9 cellular contexts compared by ENCODE assay signal in genomic region chr17:77429735-77429984, GRCh38.
DNase-seq lines count a peak whose midpoint lies in the region; ATAC-seq and TF ChIP-seq lines count a peak whose summit lies in the region.
"Had no signal": no experiment of that assay in that cellular context is flagged by ENCODE, and none has a peak within 500 bp of the region (broad histone marks: within the 10 kb centered on the region; RNA-seq: fewer than 3 reads in every experiment).

No MANE protein-coding gene starts in this region.

- H3K36me3 ChIP-seq in WERI-Rb-1 (peaks cover 37% of the 10 kb centered on the region), smooth muscle cell (ENCODE audit: low read depth) (no peaks in the 10 kb centered on the region)

- H3K23ac ChIP-seq in H9 (ENCODE audit: insufficient read length, low read depth, low read length), result no peak overlapping the region

- H3K14ac ChIP-seq in H9 (ENCODE audit: insufficient read depth, low read length), result no peak overlapping the region

- no peak overlapping the region for H2AK5ac ChIP-seq in H9 (ENCODE audit: insufficient read length, low read length)

- no peak overlapping the region for H3K18ac ChIP-seq in H9 (ENCODE audit: insufficient read length, low read depth, low read length)

- H2AFZ ChIP-seq in H9 (ENCODE audit: low read length) (no peak overlapping the region), smooth muscle cell (ENCODE audit: low read depth) (no peak overlapping the region)

- H3K9ac ChIP-seq in H9 (ENCODE audit: extremely low read depth, insufficient read length, low read length) (no peak overlapping the region), smooth muscle cell (ENCODE audit: low read depth) (no peak overlapping the region)

- H3K56ac ChIP-seq in H9 (ENCODE audit: insufficient read length, low read depth, low read length), result no peak overlapping the region

- no peak overlapping the region for H3K27ac ChIP-seq in H9 (ENCODE audit: insufficient read length, low read depth, low read length)
- H3K27ac ChIP-seq in WERI-Rb-1, result peak overlapping the region; percentile 53
- H3K27ac ChIP-seq in smooth muscle cell (ENCODE audit: low read depth), result peak overlapping the region; percentile 37

- ATAC-seq in HG03342 (IDR thresholded peaks at IDR 0.05; ENCODE audit: unreplicated experiment) (no peak), HG02623 (IDR thresholded peaks at IDR 0.05; ENCODE audit: unreplicated experiment) (no peak)

- no CpG with 5 or more reads among the region's 5 CpGs for WGBS in H9 (ENCODE audit: extremely low coverage, insufficient read length, low lambda C conversion rate)
- WGBS in smooth muscle cell (ENCODE audit: low lambda C conversion rate), result 44% methylated on average over 5 of the region's 5 CpGs

- H3K4me1 ChIP-seq in H9 (ENCODE audit: insufficient read depth, low read length), result peaks cover 10% of the 10 kb centered on the region; the same call in 1 of the 2 replicates
- H3K4me1 ChIP-seq in smooth muscle cell (ENCODE audit: low read depth), result peaks cover 42% of the 10 kb centered on the region

- H3K23me2 ChIP-seq in H9 (ENCODE audit: insufficient read length, low read depth, low read length, poor library complexity, severe bottlenecking), result no peaks in the 10 kb centered on the region

- H2BK15ac ChIP-seq in H9 (ENCODE audit: low read depth, low read length), result no peak overlapping the region

- no peak overlapping the region for H3K4me2 ChIP-seq in H9 (ENCODE audit: insufficient read depth, insufficient read length, low read length)
- peak overlapping the region; percentile 35 for H3K4me2 ChIP-seq in smooth muscle cell

- H4K5ac ChIP-seq in H9 (ENCODE audit: insufficient read length, low read depth, low read length), result no peak overlapping the region

- no peak overlapping the region for H2BK120ac ChIP-seq in H9 (ENCODE audit: low read depth, low read length, poor library complexity, severe bottlenecking)

- no peak overlapping the region for H2BK20ac ChIP-seq in H9 (ENCODE audit: low read depth, low read length, poor library complexity, severe bottlenecking)

- peaks cover 40% of the 10 kb centered on the region for H3F3A ChIP-seq in smooth muscle cell (ENCODE audit: low read depth)

- no peak overlapping the region for H4K8ac ChIP-seq in H9 (replicated peaks; ENCODE audit: insufficient read length, low read depth, low read length)

- no peak overlapping the region for H2BK5ac ChIP-seq in H9 (ENCODE audit: insufficient read length, low read length)

- no peak overlapping the region for H2BK12ac ChIP-seq in H9 (ENCODE audit: insufficient read length, low read depth, low read length)

- H3K4me3 ChIP-seq in WERI-Rb-1 (ENCODE audit: low read depth, low read length) (no peak overlapping the region), smooth muscle cell (no peak overlapping the region)

- H3K36me3 Mint-ChIP-seq in H9 (ENCODE audit: insufficient read depth in 1 of 3, low read depth in 3 of 3), result peaks cover 0 to 2% (median 0%) of the 10 kb centered on the region in 3 experiments; a peak in 1 of 7 replicates

- H3K79me2 ChIP-seq in H9 (ENCODE audit: insufficient read depth, low read length) (no peaks in the 10 kb centered on the region; the same call in 1 of the 2 replicates), smooth muscle cell (ENCODE audit: low read depth) (peaks cover 74% of the 10 kb centered on the region)

- H3K4ac ChIP-seq in H9 (ENCODE audit: low read depth, low read length), result no peak overlapping the region

- DNase-seq in H9, result no peak
- DNase-seq in WERI-Rb-1, result no peak
- DNase-seq in islet precursor cell, result peak; percentile 77
- DNase-seq in smooth muscle cell (lab: John Stamatoyannopoulos, UW; ENCODE audit: unreplicated experiment), result no peak
- DNase-seq in DMS153 (lab: John Stamatoyannopoulos, UW), result no peak
- DNase-seq in NCI-H2171 treated with DMSO at 0.1 percent for 48 hours (lab: John Stamatoyannopoulos, UW), result no peak

- TF ChIP-seq CTCF in H9 (conservative IDR thresholded peaks at IDR 0.05) (no peak), WERI-Rb-1 (IDR thresholded peaks at IDR 0.05; ENCODE audit: low read depth, low read length) (no peak), smooth muscle cell (IDR thresholded peaks at IDR 0.05; ENCODE audit: borderline replicate concordance, insufficient read depth, poor library complexity, severe bottlenecking) (no peak)

- H3K27me3 Mint-ChIP-seq in H9 (ENCODE audit: low read depth), result no peaks in the 10 kb centered on the region

- peaks cover 2% of the 10 kb centered on the region for H3K79me1 ChIP-seq in H9 (ENCODE audit: insufficient read depth, low read depth, low read length, poor library complexity, severe bottlenecking)

- H3K4me3 Mint-ChIP-seq in H9, result no peak overlapping the region
- H3K4me3 Mint-ChIP-seq: activated naive CD4-positive, alpha-beta T cell treated with anti-CD3 and anti-CD28 coated beads for 36 hours had no signal

- peak overlapping the region; percentile 31 to 88 (median 69); a peak in 4 of 7 replicates for H3K27ac Mint-ChIP-seq in H9
- H3K27ac Mint-ChIP-seq: activated naive CD4-positive, alpha-beta T cell treated with anti-CD3 and anti-CD28 coated beads for 36 hours had no signal

- H4K20me1 ChIP-seq in H9 (ENCODE audit: control insufficient read depth, insufficient read depth, insufficient read length) (peaks cover 2% of the 10 kb centered on the region), smooth muscle cell (ENCODE audit: low read depth) (peaks cover 98% of the 10 kb centered on the region)

- H4K91ac ChIP-seq in H9 (ENCODE audit: insufficient read length, low read depth, low read length), result no peak overlapping the region

- H3K27me3 ChIP-seq in H9 (ENCODE audit: insufficient read depth, low read length) (no peaks in the 10 kb centered on the region), WERI-Rb-1 (ENCODE audit: insufficient read depth, low read depth, severe bottlenecking) (no peaks in the 10 kb centered on the region), smooth muscle cell (ENCODE audit: low read depth) (no peaks in the 10 kb centered on the region)

- peaks cover 44 to 77% of the 10 kb centered on the region in 2 experiments for H3K4me1 Mint-ChIP-seq in H9

- H3K9me3 ChIP-seq in H9 (ENCODE audit: control insufficient read depth, low read depth, low read length), result no peaks in the 10 kb centered on the region
- H3K9me3 ChIP-seq in WERI-Rb-1 (ENCODE audit: severe bottlenecking), result no peaks in the 10 kb centered on the region
- H3K9me3 ChIP-seq in smooth muscle cell (replicated peaks; ENCODE audit: low read depth), result no peaks in the 10 kb centered on the region

- no peaks in the 10 kb centered on the region for H3K9me3 Mint-ChIP-seq in H9
- H3K9me3 Mint-ChIP-seq: activated naive CD4-positive, alpha-beta T cell treated with anti-CD3 and anti-CD28 coated beads for 36 hours had no signal

- H3T11ph ChIP-seq in H9 (ENCODE audit: low read length), result no peak overlapping the region
